ENCODE assay signal across 8 cellular contexts in the genomic region with DNA sequence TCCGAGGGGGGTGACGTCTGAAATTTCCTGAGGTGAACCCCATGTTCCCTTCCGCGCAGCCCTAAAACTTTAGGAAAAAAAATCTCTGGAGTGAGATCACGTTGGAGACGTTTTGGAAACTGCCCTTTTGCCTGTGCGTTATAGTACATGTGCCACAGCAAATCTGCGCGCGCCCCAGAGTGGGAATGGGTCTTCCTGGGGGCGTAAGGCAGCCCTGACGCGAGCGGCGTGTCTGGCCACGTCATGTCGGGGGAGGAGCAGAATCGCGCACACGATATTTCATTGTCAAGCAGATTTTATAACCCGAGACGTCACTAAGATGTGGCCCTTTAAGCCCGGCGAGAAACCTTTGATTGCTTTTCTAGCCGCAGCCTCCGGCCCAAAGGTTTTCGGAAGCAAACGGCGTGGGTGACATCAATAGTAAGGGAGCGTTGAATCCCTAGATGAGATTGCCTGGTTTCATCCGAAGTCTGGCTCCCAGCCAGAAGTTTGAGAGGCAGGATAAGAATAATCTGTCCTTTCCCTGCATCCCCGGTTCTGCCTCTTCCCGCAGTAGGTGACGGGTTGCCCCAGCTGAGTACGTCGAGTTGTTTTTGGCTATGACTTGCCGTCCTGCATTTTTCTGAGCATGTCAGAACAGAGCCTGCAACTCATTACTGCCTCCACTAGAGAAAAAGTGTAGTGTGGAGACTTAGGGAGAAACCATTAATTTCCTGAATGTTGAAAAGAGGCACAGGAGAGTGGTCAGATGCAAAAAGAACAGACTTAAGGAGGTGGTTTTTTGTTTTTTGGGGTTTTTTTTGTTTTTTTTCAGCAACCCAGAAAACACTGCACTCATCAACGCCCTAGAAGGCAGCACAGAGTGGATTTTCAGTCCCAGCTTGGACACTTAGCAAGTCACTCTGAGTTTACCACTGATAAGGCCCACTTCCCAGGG. TPM values are rescaled to one million over a fixed set of nuclear protein-coding genes. Genes with fewer than 3 reads are reported as not detected.
DNase-seq lines count a peak whose midpoint lies in the region; ATAC-seq and TF ChIP-seq lines count a peak whose summit lies in the region.

No MANE protein-coding gene starts in this region.

- TF ChIP-seq CTCF in AG09319 (IDR thresholded peaks at IDR 0.05; ENCODE audit: low read depth, low read length) (peak; percentile 15), WI38 (IDR thresholded peaks at IDR 0.05; ENCODE audit: low read depth, low read length) (no peak), kidney epithelial cell (IDR thresholded peaks at IDR 0.05; ENCODE audit: insufficient read depth, low read length, poor library complexity, severe bottlenecking) (peak; percentile 16)

- peak overlapping the region; percentile 98 for H3K4me3 Mint-ChIP-seq in central memory CD8-positive, alpha-beta T cell

- H3K36me3 ChIP-seq in kidney epithelial cell (ENCODE audit: control insufficient read depth, insufficient read depth, low read length): no peaks in the 10 kb centered on the region

- H3K36me3 Mint-ChIP-seq in central memory CD8-positive, alpha-beta T cell (ENCODE audit: insufficient read depth): peaks cover 14% of the 10 kb centered on the region

- peak overlapping the region; percentile 80 for H3K4me3 ChIP-seq in WI38 (ENCODE audit: low read depth, low read length)
- H3K4me3 ChIP-seq in kidney epithelial cell (ENCODE audit: low read depth, low read length): peak overlapping the region; percentile 63

- no peaks in the 10 kb centered on the region for H3K27me3 ChIP-seq in kidney epithelial cell (ENCODE audit: control insufficient read depth, insufficient read depth, low read length)

- no peaks in the 10 kb centered on the region for H3K27me3 Mint-ChIP-seq in central memory CD8-positive, alpha-beta T cell

- H3K9me3 Mint-ChIP-seq in central memory CD8-positive, alpha-beta T cell: no peaks in the 10 kb centered on the region

- peaks cover 60% of the 10 kb centered on the region for H3K4me1 Mint-ChIP-seq in central memory CD8-positive, alpha-beta T cell

- ATAC-seq in GM18909 (IDR thresholded peaks at IDR 0.05; ENCODE audit: poor library complexity, unreplicated experiment) (peak; percentile 64), HG03159 (IDR thresholded peaks at IDR 0.05; ENCODE audit: unreplicated experiment) (peak; percentile 57)
- peak; percentile 87 for ATAC-seq in central memory CD8-positive, alpha-beta T cell (replicated peaks; ENCODE audit: extremely low read depth, poor library complexity, severe bottlenecking)

- DNase-seq in AG09319 (ENCODE audit: extremely low read depth, low read depth): peak; percentile 93
- DNase-seq in NCI-H2227 (lab: John Stamatoyannopoulos, UW; ENCODE audit: unreplicated experiment): peak; percentile 94
- peak; percentile 89 to 94 for DNase-seq in central memory CD8-positive, alpha-beta T cell (ENCODE audit: low spot score in 2 of 2)
- peak; percentile 70 for DNase-seq in kidney epithelial cell (ENCODE audit: low read depth)
- DNase-seq in stimulated activated CD4-positive, alpha-beta T cell treated with anti-CD3 and anti-CD28 coated beads, Interleukin-15, amount 100 ng/mL, for 24 hours: peak; percentile 93

- H3K27ac Mint-ChIP-seq in central memory CD8-positive, alpha-beta T cell (ENCODE audit: low read depth): peak overlapping the region; percentile 99

RNA-seq across cellular contexts. Expression of gene PMVK, which starts 0.8 kb away (rescaled TPM):
- 9.7 and 13.6 TPM in 2 replicates for total RNA-seq in kidney epithelial cell

RNA-seq across cellular contexts. Expression of gene PBXIP1, which starts 18.6 kb away (rescaled TPM):
- 88.2 and 102 TPM in 2 replicates for total RNA-seq in kidney epithelial cell

RNA-seq across cellular contexts. Expression of gene PYGO2, which starts 24.3 kb away (rescaled TPM):
- 21.2 and 27.8 TPM in 2 replicates for total RNA-seq in kidney epithelial cell

RNA-seq across cellular contexts. Expression of gene SHC1, which starts 33.2 kb away (rescaled TPM):
- total RNA-seq in kidney epithelial cell: 176 and 183 TPM in 2 replicates

RNA-seq across cellular contexts. Expression of gene CKS1B, which starts 37.2 kb away (rescaled TPM):
- 67.4 and 72.4 TPM in 2 replicates for total RNA-seq in kidney epithelial cell

Comparison
In these comparisons a context has a peak if more than half of its experiments do, and no peak if none do; other contexts are left out.
1. Peak in every context shown above with its lines: DNase-seq, ATAC-seq and H3K4me3 ChIP-seq.